ENCODE assay signal across 9 cellular contexts in genomic region chr7:30252885-30253795, GRCh38. TPM values are rescaled to one million over a fixed set of nuclear protein-coding genes. Genes with fewer than 3 reads are reported as not detected.
DNase-seq lines count a peak whose midpoint lies in the region; ATAC-seq and TF ChIP-seq lines count a peak whose summit lies in the region.
"Had no signal": no experiment of that assay in that cellular context is flagged by ENCODE, and none has a peak within 500 bp of the region (broad histone marks: within the 10 kb centered on the region; RNA-seq: fewer than 3 reads in every experiment).

No MANE protein-coding gene starts in this region.

- ATAC-seq in HG03354 (IDR thresholded peaks at IDR 0.05; ENCODE audit: poor library complexity, severe bottlenecking, unreplicated experiment), result no peak
- ATAC-seq: T-cell had no signal

- H3K79me2 ChIP-seq in neural cell (replicated peaks; ENCODE audit: insufficient read depth, low read length), result no peaks in the 10 kb centered on the region

- TF ChIP-seq RAD21 in neural cell (conservative IDR thresholded peaks at IDR 0.05), result no peak

- no peaks in the 10 kb centered on the region for H3K27me3 ChIP-seq in neural cell (ENCODE audit: insufficient read depth, low read depth, low read length)

- H3K27ac ChIP-seq in neural cell (ENCODE audit: low read length), result peak overlapping the region; percentile 96

- H3K9me3 ChIP-seq in neural cell (ENCODE audit: low read length), result no peaks in the 10 kb centered on the region

- H2AFZ ChIP-seq in neural cell (ENCODE audit: low read depth, low read length), result no peak overlapping the region

- no peaks in the 10 kb centered on the region for H3K9me2 ChIP-seq in neural cell (ENCODE audit: insufficient read depth, low read length)

- no peaks in the 10 kb centered on the region for H3F3A ChIP-seq in neural cell (ENCODE audit: insufficient read depth, low read length, poor library complexity, severe bottlenecking)

- TF ChIP-seq CTCF in neural cell (IDR thresholded peaks at IDR 0.05; ENCODE audit: poor library complexity, severe bottlenecking), result no peak

- DNase-seq in COLO829 (ENCODE audit: low spot score), result peak; percentile 56
- DNase-seq in NCI-H2029 treated with DMSO at 0.1 percent for 48 hours (lab: John Stamatoyannopoulos, UW), result peak; percentile 60
- DNase-seq in cerebellum (ENCODE audit: low spot score), result peak; percentile 78
- DNase-seq in stimulated activated naive CD4-positive, alpha-beta T cell treated with Interleukin-2 at 50 U/mL for 16 hours (lab: John Stamatoyannopoulos, UW), result no peak
- DNase-seq in NOMO-1 (lab: John Stamatoyannopoulos, UW; ENCODE audit: unreplicated experiment in 2 of 2), result no peak
- DNase-seq in effector CD4-positive, alpha-beta T cell, result no peak

- H3K4me3 ChIP-seq in neural cell (ENCODE audit: low read length), result no peak overlapping the region

- no peak for TF ChIP-seq EP300 in neural cell (conservative IDR thresholded peaks at IDR 0.05; ENCODE audit: poor library complexity, severe bottlenecking)

- H3K36me3 ChIP-seq in neural cell (ENCODE audit: insufficient read depth, low read length), result no peaks in the 10 kb centered on the region

- H3K4me2 ChIP-seq in neural cell (ENCODE audit: low read length), result no peak overlapping the region

- H4K20me1 ChIP-seq in neural cell (ENCODE audit: insufficient read depth), result no peaks in the 10 kb centered on the region

- peak overlapping the region; percentile 59 for H3K9ac ChIP-seq in neural cell (ENCODE audit: low read length)

TF ChIP-seq in neural cell, 6 proteins besides CTCF, POLR2A, EP300 and RAD21:
- no peak for TF ChIP-seq SMC3 (conservative IDR thresholded peaks at IDR 0.05; ENCODE audit: poor library complexity)
- TF ChIP-seq, protein P1, sequence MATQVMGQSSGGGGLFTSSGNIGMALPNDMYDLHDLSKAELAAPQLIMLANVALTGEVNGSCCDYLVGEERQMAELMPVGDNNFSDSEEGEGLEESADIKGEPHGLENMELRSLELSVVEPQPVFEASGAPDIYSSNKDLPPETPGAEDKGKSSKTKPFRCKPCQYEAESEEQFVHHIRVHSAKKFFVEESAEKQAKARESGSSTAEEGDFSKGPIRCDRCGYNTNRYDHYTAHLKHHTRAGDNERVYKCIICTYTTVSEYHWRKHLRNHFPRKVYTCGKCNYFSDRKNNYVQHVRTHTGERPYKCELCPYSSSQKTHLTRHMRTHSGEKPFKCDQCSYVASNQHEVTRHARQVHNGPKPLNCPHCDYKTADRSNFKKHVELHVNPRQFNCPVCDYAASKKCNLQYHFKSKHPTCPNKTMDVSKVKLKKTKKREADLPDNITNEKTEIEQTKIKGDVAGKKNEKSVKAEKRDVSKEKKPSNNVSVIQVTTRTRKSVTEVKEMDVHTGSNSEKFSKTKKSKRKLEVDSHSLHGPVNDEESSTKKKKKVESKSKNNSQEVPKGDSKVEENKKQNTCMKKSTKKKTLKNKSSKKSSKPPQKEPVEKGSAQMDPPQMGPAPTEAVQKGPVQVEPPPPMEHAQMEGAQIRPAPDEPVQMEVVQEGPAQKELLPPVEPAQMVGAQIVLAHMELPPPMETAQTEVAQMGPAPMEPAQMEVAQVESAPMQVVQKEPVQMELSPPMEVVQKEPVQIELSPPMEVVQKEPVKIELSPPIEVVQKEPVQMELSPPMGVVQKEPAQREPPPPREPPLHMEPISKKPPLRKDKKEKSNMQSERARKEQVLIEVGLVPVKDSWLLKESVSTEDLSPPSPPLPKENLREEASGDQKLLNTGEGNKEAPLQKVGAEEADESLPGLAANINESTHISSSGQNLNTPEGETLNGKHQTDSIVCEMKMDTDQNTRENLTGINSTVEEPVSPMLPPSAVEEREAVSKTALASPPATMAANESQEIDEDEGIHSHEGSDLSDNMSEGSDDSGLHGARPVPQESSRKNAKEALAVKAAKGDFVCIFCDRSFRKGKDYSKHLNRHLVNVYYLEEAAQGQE (IDR thresholded peaks at IDR 0.05; ENCODE audit: borderline replicate concordance), result no peak

RNA-seq across cellular contexts. Expression of gene ZNRF2, which starts 31.3 kb away (rescaled TPM):
- 33.3 TPM for total RNA-seq in cerebellum
- polyA plus RNA-seq in neural cell, result 9.5 and 12.2 TPM in 2 replicates
- 44.6 and 48.9 TPM in 2 replicates for polyA minus RNA-seq in neural cell

Comparison
In these comparisons a context has a peak if more than half of its experiments do, and no peak if none do; other contexts are left out.
1. DNase-seq: peak in COLO829 (single experiment), NCI-H2029 treated with DMSO at 0.1 percent for 48 hours (single experiment) and cerebellum (single experiment); none in stimulated activated naive CD4-positive, alpha-beta T cell treated with Interleukin-2 at 50 U/mL for 16 hours (single experiment), NOMO-1 (0 of 2) and effector CD4-positive, alpha-beta T cell (single experiment).